Comparison of ENCODE assay signal across 8 cellular contexts in the genomic region with DNA sequence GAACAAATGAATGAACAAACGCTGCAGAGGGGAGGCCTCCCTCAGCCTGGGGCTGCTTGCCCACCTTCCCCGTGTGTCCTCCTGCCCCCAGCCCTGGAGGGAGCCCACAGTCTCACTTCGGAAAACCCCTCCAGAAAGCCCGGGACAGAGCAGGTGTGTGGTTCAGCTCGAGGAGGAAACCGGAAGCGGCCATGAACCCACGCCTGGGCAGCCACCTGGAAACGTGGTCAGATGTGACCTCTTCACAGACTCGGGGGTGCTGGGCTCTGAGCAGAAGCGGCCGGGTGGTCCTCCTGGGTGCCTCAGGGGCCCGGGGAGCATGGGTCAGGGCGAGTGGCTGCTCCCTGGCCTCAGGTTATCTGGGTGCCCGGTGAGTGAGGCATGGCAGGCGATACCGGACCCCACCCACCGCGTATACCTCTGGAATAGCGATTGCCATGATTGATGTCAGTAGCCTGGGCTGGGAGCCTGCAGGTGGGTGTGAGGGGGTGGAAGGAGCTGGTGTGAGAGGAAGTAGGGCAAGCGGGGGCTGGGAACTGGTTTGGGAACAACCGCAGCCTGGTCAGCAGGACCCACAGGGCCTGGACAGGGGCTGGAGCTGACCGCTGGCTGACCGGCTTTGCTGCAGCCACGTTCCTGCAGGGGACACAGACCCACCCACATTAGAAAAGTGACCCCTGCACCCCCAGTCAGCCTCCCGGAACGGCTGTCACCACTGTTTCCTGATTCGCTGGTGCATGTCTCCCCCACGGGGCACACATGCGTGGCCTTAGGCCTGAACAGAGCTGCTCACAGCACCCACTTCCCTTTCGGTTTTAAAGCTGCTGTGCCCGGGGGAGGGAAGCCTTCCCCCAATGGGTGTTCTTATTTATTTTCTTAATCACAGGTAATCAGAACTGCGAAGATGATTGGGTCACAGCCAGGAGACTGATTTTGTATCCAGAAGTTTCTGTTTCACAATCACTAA.
A peak's percentile ranks its signal among the peaks of the same experiment; 100 is the strongest.
DNase-seq lines count a peak whose midpoint lies in the region; ATAC-seq lines count a peak whose summit lies in the region.
"Not testable (repeated sequence)": the region's sequence is repeated elsewhere in the genome, so short reads cannot be mapped to it uniquely, and the experiment has no call there.

No MANE protein-coding gene starts in this region.

- not testable (repeated sequence) for H3K9me3 Mint-ChIP-seq in CD4-positive, CD25-positive, alpha-beta regulatory T cell; naive B cell

- not testable (repeated sequence) for H3K27me3 ChIP-seq in CD4-positive, CD25-positive, alpha-beta regulatory T cell (ENCODE audit: control insufficient read depth, insufficient read depth, low read length)

- H3K36me3 Mint-ChIP-seq in CD4-positive, CD25-positive, alpha-beta regulatory T cell; naive B cell: not testable (repeated sequence)

- not testable (repeated sequence) for H3K4me3 ChIP-seq in CD4-positive, CD25-positive, alpha-beta regulatory T cell (ENCODE audit: low read depth, low read length)

- not testable (repeated sequence) for H3K4me1 ChIP-seq in CD4-positive, CD25-positive, alpha-beta regulatory T cell (ENCODE audit: control insufficient read depth, insufficient read depth, low read length, poor library complexity, severe bottlenecking)

- not testable (repeated sequence) for DNase-seq in CD4-positive, CD25-positive, alpha-beta regulatory T cell; naive B cell

- H3K27ac Mint-ChIP-seq in CD4-positive, CD25-positive, alpha-beta regulatory T cell; naive B cell: not testable (repeated sequence)

- H3K9me3 ChIP-seq in CD4-positive, CD25-positive, alpha-beta regulatory T cell (ENCODE audit: control insufficient read depth in 2 of 2, low read length in 2 of 2): not testable (repeated sequence)

- H3K27ac ChIP-seq in CD4-positive, CD25-positive, alpha-beta regulatory T cell (ENCODE audit: insufficient read depth, low read length, poor library complexity, severe bottlenecking): not testable (repeated sequence)

- H3K36me3 ChIP-seq in CD4-positive, CD25-positive, alpha-beta regulatory T cell (ENCODE audit: control insufficient read depth, insufficient read depth, low read length): not testable (repeated sequence)

- peak; percentile 90 to 91 for ATAC-seq in CD4-positive, CD25-positive, alpha-beta regulatory T cell (ENCODE audit: low read depth in 2 of 2)
- peak; percentile 62 for ATAC-seq in GM19035 (IDR thresholded peaks at IDR 0.05; ENCODE audit: unreplicated experiment)
- ATAC-seq in GM21576 (IDR thresholded peaks at IDR 0.05; ENCODE audit: unreplicated experiment): peak; percentile 52
- ATAC-seq in HG02852 (IDR thresholded peaks at IDR 0.05; ENCODE audit: unreplicated experiment): peak; percentile 48
- ATAC-seq in HG03280 (IDR thresholded peaks at IDR 0.05; ENCODE audit: unreplicated experiment): peak; percentile 60
- peak; percentile 89 to 91 for ATAC-seq in activated CD4-positive, CD25-positive, alpha-beta regulatory T cell treated with anti-CD3 and anti-CD28 coated beads, Interleukin-2, amount 50 U/mL, for 24 hours
- ATAC-seq in esophagus mucosa: peak; percentile 65
- peak; percentile 80 to 81 for ATAC-seq in naive B cell (ENCODE audit: low read depth in 2 of 2)

- H3K4me3 Mint-ChIP-seq in CD4-positive, CD25-positive, alpha-beta regulatory T cell; naive B cell: not testable (repeated sequence)

- not testable (repeated sequence) for H3K4me1 Mint-ChIP-seq in CD4-positive, CD25-positive, alpha-beta regulatory T cell; naive B cell

- not testable (repeated sequence) for H3K27me3 Mint-ChIP-seq in CD4-positive, CD25-positive, alpha-beta regulatory T cell; naive B cell
